Comparison of ENCODE assay signal across 22 cellular contexts in genomic region chr11:67397986-67398660, GRCh38. TPM values are rescaled to one million over a fixed set of nuclear protein-coding genes. Genes with fewer than 3 reads are reported as not detected.
DNase-seq lines count a peak whose midpoint lies in the region; ATAC-seq and TF ChIP-seq lines count a peak whose summit lies in the region.
"Had no signal": no experiment of that assay in that cellular context is flagged by ENCODE, and none has a peak within 500 bp of the region (broad histone marks: within the 10 kb centered on the region; RNA-seq: fewer than 3 reads in every experiment).

No MANE protein-coding gene starts in this region.

- no peaks in the 10 kb centered on the region for H3K27me3 ChIP-seq in neural progenitor cell
- H3K27me3 ChIP-seq: colonic mucosa, heart right ventricle had no signal

- peak overlapping the region; percentile 15 for H3K4me3 Mint-ChIP-seq in activated CD8-positive, alpha-beta memory T cell treated with anti-CD3 and anti-CD28 coated beads, Interleukin-2, amount 10 ng/mL, durations not matched to agents 7 days and 5 days
- H3K4me3 Mint-ChIP-seq in activated naive CD8-positive, alpha-beta T cell treated with anti-CD3 and anti-CD28 coated beads, Interleukin-2, amount 50 U/mL, for 24 hours, result no peak overlapping the region
- peak overlapping the region; percentile 41 for H3K4me3 Mint-ChIP-seq in neural progenitor cell

- no peaks in the 10 kb centered on the region for H3K27me3 Mint-ChIP-seq in activated CD8-positive, alpha-beta memory T cell treated with anti-CD3 and anti-CD28 coated beads, Interleukin-2, amount 10 ng/mL, durations not matched to agents 7 days and 5 days
- no peaks in the 10 kb centered on the region for H3K27me3 Mint-ChIP-seq in activated naive CD8-positive, alpha-beta T cell treated with anti-CD3 and anti-CD28 coated beads, Interleukin-2, amount 50 U/mL, for 24 hours
- peaks cover 4% of the 10 kb centered on the region for H3K27me3 Mint-ChIP-seq in neural progenitor cell (ENCODE audit: insufficient read depth, low read depth)

- H3K9me3 ChIP-seq in KOPT-K1 (ENCODE audit: insufficient read depth, low read length, poor library complexity, severe bottlenecking) (no peaks in the 10 kb centered on the region), neural progenitor cell (ENCODE audit: low read depth) (no peaks in the 10 kb centered on the region)
- H3K9me3 ChIP-seq: colonic mucosa, esophagus muscularis mucosa, heart right ventricle, psoas muscle had no signal

- TF ChIP-seq CTCF in neural progenitor cell (IDR thresholded peaks at IDR 0.05), result no peak
- no peak for TF ChIP-seq CTCF in coronary artery (IDR thresholded peaks at IDR 0.05)

- H3K4me3 ChIP-seq in neural progenitor cell (no peak overlapping the region), coronary artery (no peak overlapping the region)
- H3K4me3 ChIP-seq: colonic mucosa, esophagus muscularis mucosa, heart right ventricle, psoas muscle had no signal

- H3K9me3 Mint-ChIP-seq in activated CD8-positive, alpha-beta memory T cell treated with anti-CD3 and anti-CD28 coated beads, Interleukin-2, amount 10 ng/mL, durations not matched to agents 7 days and 5 days (ENCODE audit: low read depth), result no peaks in the 10 kb centered on the region
- H3K9me3 Mint-ChIP-seq in activated naive CD8-positive, alpha-beta T cell treated with anti-CD3 and anti-CD28 coated beads, Interleukin-2, amount 50 U/mL, for 24 hours, result no peaks in the 10 kb centered on the region
- H3K9me3 Mint-ChIP-seq in neural progenitor cell, result no peaks in the 10 kb centered on the region

- no peak overlapping the region for H3K9ac ChIP-seq in neural progenitor cell

- peaks cover 7% of the 10 kb centered on the region for H3K4me1 ChIP-seq in neural progenitor cell

- peak overlapping the region; percentile 54 for H3K27ac ChIP-seq in KOPT-K1 (ENCODE audit: low read depth, low read length, poor library complexity, severe bottlenecking)
- H3K27ac ChIP-seq in neural progenitor cell, result no peak overlapping the region
- H3K27ac ChIP-seq in coronary artery, result no peak overlapping the region
- H3K27ac ChIP-seq: colonic mucosa, esophagus muscularis mucosa, psoas muscle had no signal

- peaks cover 9% of the 10 kb centered on the region for H3F3A ChIP-seq in neural progenitor cell (ENCODE audit: low read depth)

- H3K36me3 ChIP-seq in KOPT-K1 (ENCODE audit: insufficient read depth, low read length) (peaks cover 77% of the 10 kb centered on the region), neural progenitor cell (no peaks in the 10 kb centered on the region)

- H3K4me1 Mint-ChIP-seq in activated CD8-positive, alpha-beta memory T cell treated with anti-CD3 and anti-CD28 coated beads, Interleukin-2, amount 10 ng/mL, durations not matched to agents 7 days and 5 days, result peaks cover 63% of the 10 kb centered on the region
- peaks cover 44% of the 10 kb centered on the region for H3K4me1 Mint-ChIP-seq in activated naive CD8-positive, alpha-beta T cell treated with anti-CD3 and anti-CD28 coated beads, Interleukin-2, amount 50 U/mL, for 24 hours
- H3K4me1 Mint-ChIP-seq in neural progenitor cell, result peaks cover 21% of the 10 kb centered on the region

- DNase-seq in activated CD8-positive, alpha-beta memory T cell treated with anti-CD3 and anti-CD28 coated beads, Interleukin-2, amount 10 ng/mL, durations not matched to agents 7 days and 5 days, result no peak
- no peak for DNase-seq in activated CD8-positive, alpha-beta memory T cell treated with anti-CD3 and anti-CD28 coated beads, Interleukin-2, amount 50 U/mL, for 48 hours
- no peak for DNase-seq in activated naive CD8-positive, alpha-beta T cell treated with anti-CD3 and anti-CD28 coated beads, Interleukin-2, amount 50 U/mL, for 24 hours
- no peak for DNase-seq in neural progenitor cell (ENCODE audit: low spot score)
- DNase-seq in coronary artery (ENCODE audit: low spot score), result no peak
- DNase-seq: ACHN; activated CD8-positive, alpha-beta memory T cell treated with anti-CD3 and anti-CD28 coated beads, Interleukin-2, amount 50 U/mL, for 4 hours; aorta; colonic mucosa; heart right ventricle; left cardiac atrium; MM.1S; NCI-H2029 treated with DMSO at 0.1 percent for 48 hours; NCI-H526; PC-3; psoas muscle; WERI-Rb-1 had no signal

- CTCF ChIA-PET in activated CD8-positive, alpha-beta memory T cell treated with anti-CD3 and anti-CD28 coated beads, Interleukin-2, amount 10 ng/mL, durations not matched to agents 7 days and 5 days (lab: Charles Lee), result interaction anchor here (0.7 to 0.9 kb wide), 2 partner anchors 11 to 135 kb away, joined by 3 to 4 read pairs; no protein-coding TSS in a partner anchor

- peaks cover 8% of the 10 kb centered on the region for H4K20me1 ChIP-seq in neural progenitor cell (ENCODE audit: low read depth)

- peak overlapping the region; percentile 89 for H3K27ac Mint-ChIP-seq in activated CD8-positive, alpha-beta memory T cell treated with anti-CD3 and anti-CD28 coated beads, Interleukin-2, amount 10 ng/mL, durations not matched to agents 7 days and 5 days
- peak overlapping the region; percentile 35 for H3K27ac Mint-ChIP-seq in activated naive CD8-positive, alpha-beta T cell treated with anti-CD3 and anti-CD28 coated beads, Interleukin-2, amount 50 U/mL, for 24 hours
- peak overlapping the region; percentile 69 for H3K27ac Mint-ChIP-seq in neural progenitor cell

- peaks cover 45% of the 10 kb centered on the region for H3K36me3 Mint-ChIP-seq in activated CD8-positive, alpha-beta memory T cell treated with anti-CD3 and anti-CD28 coated beads, Interleukin-2, amount 10 ng/mL, durations not matched to agents 7 days and 5 days
- H3K36me3 Mint-ChIP-seq in activated naive CD8-positive, alpha-beta T cell treated with anti-CD3 and anti-CD28 coated beads, Interleukin-2, amount 50 U/mL, for 24 hours (ENCODE audit: low read depth), result peaks cover 33% of the 10 kb centered on the region
- peaks cover 10% of the 10 kb centered on the region for H3K36me3 Mint-ChIP-seq in neural progenitor cell

- H3K4me2 ChIP-seq in neural progenitor cell, result no peak overlapping the region

- no peak for ATAC-seq in activated CD8-positive, alpha-beta memory T cell treated with anti-CD3 and anti-CD28 coated beads, Interleukin-2, amount 10 ng/mL, durations not matched to agents 7 days and 5 days
- no peak for ATAC-seq in activated naive CD8-positive, alpha-beta T cell treated with anti-CD3 and anti-CD28 coated beads, Interleukin-2, amount 50 U/mL, for 24 hours
- no peak for ATAC-seq in HG03280 (IDR thresholded peaks at IDR 0.05; ENCODE audit: unreplicated experiment)
- ATAC-seq in HG03045 (IDR thresholded peaks at IDR 0.05; ENCODE audit: unreplicated experiment), result no peak
- ATAC-seq: heart right ventricle, left cardiac atrium, PC-3, psoas muscle, SK-N-SH treated with all-trans-retinoic acid at 6 μM for 48 hours had no signal

- peaks cover 16% of the 10 kb centered on the region for H3K79me2 ChIP-seq in neural progenitor cell (ENCODE audit: low read depth)

- no peak overlapping the region for H2AFZ ChIP-seq in neural progenitor cell (replicated peaks)

RNA-seq across cellular contexts. Expression of gene PPP1CA, which starts 3.5 kb away (rescaled TPM):
- total RNA-seq in activated CD8-positive, alpha-beta memory T cell treated with anti-CD3 and anti-CD28 coated beads, Interleukin-2, amount 10 ng/mL, durations not matched to agents 7 days and 5 days, result 100 to 1,000 TPM; 309 to 360 TPM
- 102 and 189 TPM in 2 replicates for total RNA-seq in neural progenitor cell (ENCODE audit: low replicate concordance)

RNA-seq across cellular contexts. Expression of gene TBC1D10C, which starts 5.8 kb away (rescaled TPM):
- total RNA-seq in activated CD8-positive, alpha-beta memory T cell treated with anti-CD3 and anti-CD28 coated beads, Interleukin-2, amount 10 ng/mL, durations not matched to agents 7 days and 5 days, result 100 to 1,000 TPM; 278 to 312 TPM
- 0.15 and 1.1 TPM in 2 replicates for total RNA-seq in neural progenitor cell (ENCODE audit: low replicate concordance)
- total RNA-seq: PC-3 had no signal

RNA-seq across cellular contexts. Expression of gene RAD9A, which starts 6.3 kb away (rescaled TPM):
- total RNA-seq in activated CD8-positive, alpha-beta memory T cell treated with anti-CD3 and anti-CD28 coated beads, Interleukin-2, amount 10 ng/mL, durations not matched to agents 7 days and 5 days, result 10 to 100 TPM; 49.6 to 80.5 TPM
- total RNA-seq in neural progenitor cell (ENCODE audit: low replicate concordance), result 10.4 and 37.5 TPM in 2 replicates

RNA-seq across cellular contexts. Expression of gene CARNS1, which starts 17.4 kb away (rescaled TPM):
- total RNA-seq in activated CD8-positive, alpha-beta memory T cell treated with anti-CD3 and anti-CD28 coated beads, Interleukin-2, amount 10 ng/mL, durations not matched to agents 7 days and 5 days, result 1 to 10 TPM; 1.3 TPM
- total RNA-seq in neural progenitor cell (ENCODE audit: low replicate concordance), result 0.22 and 0.52 TPM in 2 replicates

RNA-seq across cellular contexts. Expression of gene CLCF1, which starts 24.7 kb away (rescaled TPM):
- total RNA-seq in activated CD8-positive, alpha-beta memory T cell treated with anti-CD3 and anti-CD28 coated beads, Interleukin-2, amount 10 ng/mL, durations not matched to agents 7 days and 5 days, result 1 to 10 TPM in 1 of 2 experiments, under 1 TPM in 1; 0.76 to 1.9 TPM
- 2.0 and 3.7 TPM in 2 replicates for total RNA-seq in neural progenitor cell (ENCODE audit: low replicate concordance)

Comparison
In these comparisons a context has a peak if more than half of its experiments do, and no peak if none do; other contexts are left out.
1. H3K27ac Mint-ChIP-seq: peak in every context shown above with its lines; median percentile 89 in activated CD8-positive, alpha-beta memory T cell treated with anti-CD3 and anti-CD28 coated beads, Interleukin-2, amount 10 ng/mL, durations not matched to agents 7 days and 5 days; 69 in neural progenitor cell; 35 in activated naive CD8-positive, alpha-beta T cell treated with anti-CD3 and anti-CD28 coated beads, Interleukin-2, amount 50 U/mL, for 24 hours.
2. RNA of gene TBC1D10C, which starts 5.8 kb away (total RNA-seq): 278 to 312 TPM in activated CD8-positive, alpha-beta memory T cell treated with anti-CD3 and anti-CD28 coated beads, Interleukin-2, amount 10 ng/mL, durations not matched to agents 7 days and 5 days; 0.15 to 1.1 TPM in neural progenitor cell; every median in the first group is over 100 times any median in the second.